In genomic region chr15:67836477-67836876, GRCh38 we compare ENCODE assay signal across 8 cellular contexts. TPM values are rescaled to one million over a fixed set of nuclear protein-coding genes. Genes with fewer than 3 reads are reported as not detected.
DNase-seq lines count a peak whose midpoint lies in the region; ATAC-seq and TF ChIP-seq lines count a peak whose summit lies in the region.

No MANE protein-coding gene starts in this region.

- peak; percentile 78 to 92 (median 87) for TF ChIP-seq CTCF in transverse colon (IDR thresholded peaks at IDR 0.05)

- in situ Hi-C loops in transverse colon (cut with MboI; ENCODE audit: low pct_ligation_motif_present in 1 of 4, low pct_unique_long_range_greater_than_20kb in 1 of 4, low sequenced_read_pairs in 3 of 4), result loop anchor here (10.0 to 25.0 kb wide), 5 partner anchors 322 to 899 kb away; no protein-coding TSS in a partner anchor

- H3K9me3 ChIP-seq in HUES6 (ENCODE audit: control insufficient read depth, insufficient read depth, low read depth, low read length) (no peaks in the 10 kb centered on the region), transverse colon (no peaks in the 10 kb centered on the region)

- no peak for TF ChIP-seq EP300 in transverse colon (IDR thresholded peaks at IDR 0.05; ENCODE audit: low read depth)

- H3K9ac ChIP-seq in HUES6 (ENCODE audit: low read length), result no peak overlapping the region

- H3K4me1 ChIP-seq in HUES6 (ENCODE audit: control insufficient read depth, insufficient read depth, low read length) (peaks cover 39% of the 10 kb centered on the region), transverse colon (peaks cover 29 to 63% (median 55%) of the 10 kb centered on the region in 4 donors)

- H3K27ac ChIP-seq in HUES6 (ENCODE audit: low read depth, low read length), result no peak overlapping the region
- H3K27ac ChIP-seq in transverse colon, result no peak overlapping the region

- no peak for ATAC-seq in GM21447 (IDR thresholded peaks at IDR 0.05; ENCODE audit: unreplicated experiment)
- ATAC-seq in left lobe of liver, result no peak

- 0 to 39% methylated on average over 3 to 8 of the region's 8 CpGs for WGBS in transverse colon (ENCODE audit: low coverage in 1 of 2), 2 donors

- peak overlapping the region; percentile 59 for H3K4me3 ChIP-seq in HUES6 (ENCODE audit: low read depth, low read length)
- peak overlapping the region in 3 of 4 donors; percentile 16 to 41 (median 30) for H3K4me3 ChIP-seq in transverse colon

- TF ChIP-seq POLR2A in transverse colon (IDR thresholded peaks at IDR 0.05), result no peak

- peaks cover 77% of the 10 kb centered on the region for H3K27me3 ChIP-seq in HUES6 (ENCODE audit: control insufficient read depth, insufficient read depth, low read length)
- H3K27me3 ChIP-seq in transverse colon, result peaks cover 48% of the 10 kb centered on the region

- DNase-seq in COLO668 (lab: John Stamatoyannopoulos, UW; ENCODE audit: unreplicated experiment) (peak; percentile 45), T-helper 2 cell (peak in 3 of 5 experiments; percentile 31 to 46 (median 43)), cerebellum (ENCODE audit: low spot score) (peak; percentile 56), midbrain (lab: John Stamatoyannopoulos, UW) (peak; percentile 33), transverse colon (peak; percentile 62), left lobe of liver (ENCODE audit: low spot score) (no peak)

- intact Hi-C loops in transverse colon (cut with DNase I; ENCODE audit: low total_unique reads), result loop anchor here (10.0 kb wide), 1 partner anchor 372 kb away; no protein-coding TSS in a partner anchor

- H3K36me3 ChIP-seq in HUES6 (ENCODE audit: control insufficient read depth, insufficient read depth, low read length), result no peaks in the 10 kb centered on the region
- no peaks in the 10 kb centered on the region for H3K36me3 ChIP-seq in transverse colon

RNA-seq across cellular contexts. Expression of gene RNU6-1, which starts 3.4 kb away (rescaled TPM):
- total RNA-seq in cerebellum (not detected), transverse colon (not detected), left lobe of liver (not detected)

RNA-seq across cellular contexts. Expression of gene SKOR1, which starts 11.2 kb away (rescaled TPM):
- total RNA-seq in cerebellum (14.9 TPM), transverse colon (under 1 TPM in 2 of 4 donors, not detected in 2; 0.27 to 0.79 TPM), left lobe of liver (0.13 TPM)
